ENCODE assay signal across 32 cellular contexts in the genomic region with DNA sequence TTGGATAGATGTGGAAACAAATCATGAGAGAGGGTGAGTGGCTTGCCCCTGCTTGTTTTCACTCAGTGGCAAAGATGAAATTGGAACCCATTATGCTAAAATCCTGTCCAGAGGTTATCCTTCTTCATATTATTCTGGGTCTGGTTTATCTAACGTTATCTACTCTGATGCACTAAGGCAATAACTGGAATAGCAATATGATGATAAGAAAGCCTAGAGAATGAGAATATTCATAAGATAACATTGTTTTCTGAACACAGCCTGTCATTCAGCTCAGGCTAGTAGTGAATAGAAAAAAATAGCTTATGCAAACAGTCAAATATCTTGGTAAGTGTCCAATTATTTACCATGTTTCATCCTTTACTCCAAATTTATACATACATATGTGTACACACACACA.
"Had no signal": no experiment of that assay in that cellular context is flagged by ENCODE, and none has a peak within 500 bp of the region (broad histone marks: within the 10 kb centered on the region; RNA-seq: fewer than 3 reads in every experiment).

No MANE protein-coding gene starts in this region.

- H3K27ac Mint-ChIP-seq: activated CD4-positive, alpha-beta T cell treated with anti-CD3 and anti-CD28 coated beads, Interleukin-2, amount 10 ng/mL, durations not matched to agents 24 days and 14 days; activated CD8-positive, alpha-beta T cell treated with anti-CD3 and anti-CD28 coated beads for 36 hours; activated naive CD4-positive, alpha-beta T cell treated with anti-CD3 and anti-CD28 coated beads, Interleukin-2, amount 50 U/mL, for 24 hours; activated naive CD8-positive, alpha-beta T cell treated with anti-CD3 and anti-CD28 coated beads, Interleukin-2, amount 10 ng/mL, durations not matched to agents 7 days and 5 days; activated T-cell treated with anti-CD3 and anti-CD28 coated beads, Interleukin-2, amount 50 U/mL, for 72 hours; activated T-helper 17 cell treated with anti-CD3 and anti-CD28 coated beads, Interleukin-2, amount 50 U/mL, for 72 hours had no signal

- H3K4me1 ChIP-seq: ascending aorta, body of pancreas, SJSA1 had no signal

- H3K4me3 Mint-ChIP-seq: activated CD4-positive, alpha-beta T cell treated with anti-CD3 and anti-CD28 coated beads, Interleukin-2, amount 10 ng/mL, durations not matched to agents 24 days and 14 days; activated CD8-positive, alpha-beta T cell treated with anti-CD3 and anti-CD28 coated beads for 36 hours; activated naive CD4-positive, alpha-beta T cell treated with anti-CD3 and anti-CD28 coated beads, Interleukin-2, amount 50 U/mL, for 24 hours; activated naive CD8-positive, alpha-beta T cell treated with anti-CD3 and anti-CD28 coated beads, Interleukin-2, amount 10 ng/mL, durations not matched to agents 7 days and 5 days; activated T-cell treated with anti-CD3 and anti-CD28 coated beads, Interleukin-2, amount 50 U/mL, for 72 hours; activated T-helper 17 cell treated with anti-CD3 and anti-CD28 coated beads, Interleukin-2, amount 50 U/mL, for 72 hours; central memory CD8-positive, alpha-beta T cell had no signal

- H3K27me3 ChIP-seq: ascending aorta, body of pancreas had no signal

- H3K9me3 Mint-ChIP-seq: activated CD4-positive, alpha-beta T cell treated with anti-CD3 and anti-CD28 coated beads, Interleukin-2, amount 10 ng/mL, durations not matched to agents 24 days and 14 days; activated CD8-positive, alpha-beta T cell treated with anti-CD3 and anti-CD28 coated beads for 36 hours; activated naive CD8-positive, alpha-beta T cell treated with anti-CD3 and anti-CD28 coated beads, Interleukin-2, amount 10 ng/mL, durations not matched to agents 7 days and 5 days had no signal

- H3K27ac ChIP-seq: ascending aorta, body of pancreas, SJSA1 had no signal

- DNase-seq: activated CD4-positive, alpha-beta T cell treated with anti-CD3 and anti-CD28 coated beads, Interleukin-2, amount 10 ng/mL, durations not matched to agents 24 days and 14 days; activated CD4-positive, alpha-beta T cell treated with anti-CD3 and anti-CD28 coated beads, Interleukin-2, amount 50 U/mL, for 4 hours; activated CD8-positive, alpha-beta T cell treated with anti-CD3 and anti-CD28 coated beads for 36 hours; activated effector memory CD4-positive, alpha-beta T cell treated with anti-CD3 and anti-CD28 coated beads, Interleukin-2, amount 50 U/mL, for 16 hours; activated naive CD4-positive, alpha-beta T cell treated with Interleukin-2 at 50 U/mL for 16 hours; activated naive CD8-positive, alpha-beta T cell treated with anti-CD3 and anti-CD28 coated beads, Interleukin-2, amount 10 ng/mL, durations not matched to agents 7 days and 5 days; activated T-cell treated with anti-CD3 and anti-CD28 coated beads, Interleukin-2, amount 50 U/mL, for 1 hour; activated T-cell treated with anti-CD3 and anti-CD28 coated beads, Interleukin-2, amount 50 U/mL, for 72 hours; amygdala; body of pancreas; Karpas-422; KBM-7; NCI-H1048; NCI-H1105 treated with DMSO at 0.1 percent for 48 hours; NCI-H1436; NCI-H1694; NCI-H1930; NCI-H2081 treated with DMSO at 0.1 percent for 48 hours; NCI-H226; NCI-H446 treated with DMSO at 0.1 percent for 48 hours; NCI-H524; NCI-H69; NCI-H82; SHP77 treated with DMSO at 0.1 percent for 48 hours; T1000 had no signal

- FAIRE-seq: bronchial epithelial cell had no signal

- H3K36me3 Mint-ChIP-seq: activated naive CD4-positive, alpha-beta T cell treated with anti-CD3 and anti-CD28 coated beads, Interleukin-2, amount 50 U/mL, for 24 hours; activated naive CD8-positive, alpha-beta T cell treated with anti-CD3 and anti-CD28 coated beads, Interleukin-2, amount 10 ng/mL, durations not matched to agents 7 days and 5 days had no signal

- ATAC-seq: activated CD8-positive, alpha-beta T cell treated with anti-CD3 and anti-CD28 coated beads for 36 hours; activated T-cell treated with anti-CD3 and anti-CD28 coated beads, Interleukin-2, amount 50 U/mL, for 72 hours; activated T-helper 17 cell treated with anti-CD3 and anti-CD28 coated beads, Interleukin-2, amount 50 U/mL, for 72 hours; body of pancreas; Panc1 had no signal

- H3K4me3 ChIP-seq: ascending aorta, body of pancreas, SJSA1 had no signal

- H3K4me1 Mint-ChIP-seq: activated CD4-positive, alpha-beta T cell treated with anti-CD3 and anti-CD28 coated beads, Interleukin-2, amount 10 ng/mL, durations not matched to agents 24 days and 14 days; activated naive CD4-positive, alpha-beta T cell treated with anti-CD3 and anti-CD28 coated beads, Interleukin-2, amount 50 U/mL, for 24 hours; activated naive CD8-positive, alpha-beta T cell treated with anti-CD3 and anti-CD28 coated beads, Interleukin-2, amount 10 ng/mL, durations not matched to agents 7 days and 5 days; activated T-helper 17 cell treated with anti-CD3 and anti-CD28 coated beads, Interleukin-2, amount 50 U/mL, for 72 hours; central memory CD8-positive, alpha-beta T cell had no signal

- H3K9me3 ChIP-seq: ascending aorta, body of pancreas, SJSA1 had no signal

- H3K36me3 ChIP-seq: ascending aorta, SJSA1 had no signal

- H3K27me3 Mint-ChIP-seq: activated CD4-positive, alpha-beta T cell treated with anti-CD3 and anti-CD28 coated beads, Interleukin-2, amount 10 ng/mL, durations not matched to agents 24 days and 14 days; activated CD8-positive, alpha-beta T cell treated with anti-CD3 and anti-CD28 coated beads for 36 hours; activated naive CD8-positive, alpha-beta T cell treated with anti-CD3 and anti-CD28 coated beads, Interleukin-2, amount 10 ng/mL, durations not matched to agents 7 days and 5 days; activated T-helper 17 cell treated with anti-CD3 and anti-CD28 coated beads, Interleukin-2, amount 50 U/mL, for 72 hours; central memory CD8-positive, alpha-beta T cell had no signal
